In the genomic region with DNA sequence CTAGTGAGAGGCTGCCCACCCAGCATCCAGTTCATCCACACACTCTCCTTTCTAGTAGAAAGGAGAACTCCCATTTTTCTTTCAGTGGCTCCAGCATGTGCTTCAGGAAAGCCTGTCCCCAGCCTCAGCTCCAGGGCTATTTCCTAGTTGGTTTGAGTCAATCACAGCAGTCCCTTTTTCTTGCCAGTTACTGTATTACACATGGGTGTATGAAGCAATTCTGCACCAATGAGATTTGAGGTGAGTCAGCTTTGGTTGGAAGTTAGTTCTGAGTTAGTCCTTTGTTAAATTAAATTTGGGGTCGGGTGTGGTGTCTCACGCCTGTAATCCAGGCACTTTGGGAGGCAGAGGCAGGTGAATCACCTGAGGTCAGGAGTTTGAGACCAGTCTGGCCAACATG, we compare ENCODE assay signal across 13 cellular contexts. TPM values are rescaled to one million over a fixed set of nuclear protein-coding genes. Genes with fewer than 3 reads are reported as not detected.
DNase-seq lines count a peak whose midpoint lies in the region; FAIRE-seq and TF ChIP-seq lines count a peak whose summit lies in the region.
"Had no signal": no experiment of that assay in that cellular context is flagged by ENCODE, and none has a peak within 500 bp of the region (broad histone marks: within the 10 kb centered on the region; RNA-seq: fewer than 3 reads in every experiment).

No MANE protein-coding gene starts in this region.

- no peak overlapping the region for H2AK5ac ChIP-seq in neuronal stem cell (ENCODE audit: low read depth, low read length)

- H3K79me2 ChIP-seq in astrocyte (ENCODE audit: insufficient read depth, low read length) = no peaks in the 10 kb centered on the region

- H3K4me2 ChIP-seq in astrocyte (ENCODE audit: low read length) (peak overlapping the region; percentile 18), neuronal stem cell (ENCODE audit: insufficient read depth, low read length, poor library complexity, severe bottlenecking) (no peak overlapping the region)

- H3K27me3 ChIP-seq in astrocyte (ENCODE audit: insufficient read depth, low read length) (no peaks in the 10 kb centered on the region), neuronal stem cell (ENCODE audit: control insufficient read depth in 3 of 3, insufficient read depth in 3 of 3, low read depth in 1 of 3, low read length in 3 of 3) (no peaks in the 10 kb centered on the region)

- H2BK15ac ChIP-seq in neuronal stem cell (ENCODE audit: low read length) = no peak overlapping the region

- no peak overlapping the region for H3K23ac ChIP-seq in neuronal stem cell (ENCODE audit: low read depth, low read length, poor library complexity)

- H3K27ac ChIP-seq in astrocyte (ENCODE audit: low read depth, low read length) (peak overlapping the region; percentile 10), neuronal stem cell (replicated peaks; ENCODE audit: low read length) (no peak overlapping the region)

- no peak overlapping the region for H3K4ac ChIP-seq in neuronal stem cell (ENCODE audit: low read length)

- DNase-seq in AML-193 (lab: John Stamatoyannopoulos, UW) (peak; percentile 38 to 61), HS-5 (ENCODE audit: low read depth) (peak; percentile 67), astrocyte (ENCODE audit: low read depth) (peak; percentile 84), iris pigment epithelial cell (ENCODE audit: low read depth) (peak; percentile 93), putamen (ENCODE audit: low spot score) (no peak), NCI-H2196 (lab: John Stamatoyannopoulos, UW; ENCODE audit: unreplicated experiment) (no peak), DMS114 treated with DMSO at 0.1 percent for 48 hours (lab: John Stamatoyannopoulos, UW; ENCODE audit: unreplicated experiment) (no peak), neuronal stem cell (ENCODE audit: low spot score) (no peak)
- DNase-seq: activated CD4-positive, alpha-beta T cell treated with anti-CD3 and anti-CD28 coated beads for 1 hour; NCI-H146 had no signal

- H3K4me3 ChIP-seq in astrocyte (ENCODE audit: insufficient read depth, low read depth, low read length) (no peak overlapping the region), neuronal stem cell (ENCODE audit: low read length in 2 of 2) (no peak overlapping the region)

- peaks cover 5% of the 10 kb centered on the region for H3K4me1 Mint-ChIP-seq in astrocyte (ENCODE audit: low read depth, unreplicated experiment)
- H3K4me1 Mint-ChIP-seq: mesothelial cell of epicardium had no signal

- H2AFZ ChIP-seq in astrocyte (ENCODE audit: low read depth, low read length) (peak overlapping the region; percentile 20), neuronal stem cell (ENCODE audit: low read length) (no peak overlapping the region)

- H3K27me3 Mint-ChIP-seq in astrocyte (ENCODE audit: low read depth, unreplicated experiment) = no peaks in the 10 kb centered on the region
- H3K27me3 Mint-ChIP-seq: activated naive CD4-positive, alpha-beta T cell treated with anti-CD3 and anti-CD28 coated beads, Interleukin-2, amount 50 U/mL, for 24 hours had no signal

- H2BK12ac ChIP-seq in neuronal stem cell (ENCODE audit: low read length) = no peak overlapping the region

- no peak overlapping the region for H3K4me3 Mint-ChIP-seq in astrocyte (ENCODE audit: unreplicated experiment)
- H3K4me3 Mint-ChIP-seq: activated naive CD4-positive, alpha-beta T cell treated with anti-CD3 and anti-CD28 coated beads, Interleukin-2, amount 50 U/mL, for 24 hours; mesothelial cell of epicardium had no signal

- H2BK5ac ChIP-seq in neuronal stem cell (ENCODE audit: low read length) = no peak overlapping the region

- H4K91ac ChIP-seq in neuronal stem cell (ENCODE audit: low read depth, low read length, poor library complexity) = no peak overlapping the region

- no peaks in the 10 kb centered on the region for H4K20me1 ChIP-seq in astrocyte (ENCODE audit: insufficient read depth, low read length)

- H3K36me3 ChIP-seq in astrocyte (ENCODE audit: insufficient read depth, low read length) = peaks cover 10% of the 10 kb centered on the region
- H3K36me3 ChIP-seq in neuronal stem cell (replicated peaks in 1 of 2; ENCODE audit: control insufficient read depth in 2 of 2, insufficient read depth in 2 of 2, low read length in 2 of 2) = peaks cover 12 to 19% of the 10 kb centered on the region in 2 donors

- H3K18ac ChIP-seq in neuronal stem cell (ENCODE audit: low read length) = no peak overlapping the region

- TF ChIP-seq CTCF in astrocyte (IDR thresholded peaks at IDR 0.05; ENCODE audit: insufficient read depth, low read depth, low read length) = no peak

- no peaks in the 10 kb centered on the region for H3K79me1 ChIP-seq in neuronal stem cell (ENCODE audit: low read depth, low read length)

- no peak overlapping the region for H3K14ac ChIP-seq in neuronal stem cell (ENCODE audit: low read length)

- H2BK120ac ChIP-seq in neuronal stem cell (ENCODE audit: low read depth, low read length) = no peak overlapping the region

- no peak overlapping the region for H4K8ac ChIP-seq in neuronal stem cell (ENCODE audit: low read depth, low read length)

- H3K9ac ChIP-seq in astrocyte (ENCODE audit: low read length) (no peak overlapping the region), neuronal stem cell (ENCODE audit: low read depth, low read length, poor library complexity) (no peak overlapping the region)

- H3K4me1 ChIP-seq in astrocyte (ENCODE audit: insufficient read depth, low read length) (peaks cover 9% of the 10 kb centered on the region), neuronal stem cell (ENCODE audit: control insufficient read depth in 2 of 2, insufficient read depth in 1 of 2, low read depth in 1 of 2, low read length in 2 of 2) (no peaks in the 10 kb centered on the region)

- peak; percentile 29 for FAIRE-seq in astrocyte (lab: Jason Lieb, UNC)

- WGBS in neuronal stem cell (ENCODE audit: extremely low coverage in 2 of 2, insufficient read length in 2 of 2, insufficient replicate concordance in 1 of 2), 2 donors = no CpG with 5 or more reads among the region's 2 CpGs

- no peaks in the 10 kb centered on the region for H3K36me3 Mint-ChIP-seq in astrocyte (ENCODE audit: low read depth, unreplicated experiment)
- H3K36me3 Mint-ChIP-seq: mesothelial cell of epicardium had no signal

- H3K27ac Mint-ChIP-seq in astrocyte (ENCODE audit: unreplicated experiment) = peak overlapping the region; percentile 47
- H3K27ac Mint-ChIP-seq: activated naive CD4-positive, alpha-beta T cell treated with anti-CD3 and anti-CD28 coated beads, Interleukin-2, amount 50 U/mL, for 24 hours; mesothelial cell of epicardium had no signal

- peaks cover 3% of the 10 kb centered on the region for H3K9me3 Mint-ChIP-seq in astrocyte (ENCODE audit: unreplicated experiment)
- H3K9me3 Mint-ChIP-seq: activated naive CD4-positive, alpha-beta T cell treated with anti-CD3 and anti-CD28 coated beads, Interleukin-2, amount 50 U/mL, for 24 hours had no signal

- H3K9me3 ChIP-seq in astrocyte (ENCODE audit: insufficient read depth, low read depth, low read length) (no peaks in the 10 kb centered on the region), neuronal stem cell (replicated peaks in 1 of 2; ENCODE audit: control insufficient read depth in 2 of 2, insufficient read depth in 1 of 2, low read depth in 1 of 2, low read length in 2 of 2) (peaks cover 0 to 2% of the 10 kb centered on the region in 2 donors)

RNA-seq across cellular contexts. Expression of a gene that starts 24.8 kb away (rescaled TPM):
- 12.4 and 14.0 TPM in 2 replicates for total RNA-seq in astrocyte
- polyA plus RNA-seq in neuronal stem cell (2013, experiment 1 of 2) = 7.1 TPM
- polyA plus RNA-seq in neuronal stem cell (2013, experiment 2 of 2) = 6.6 TPM

RNA-seq across cellular contexts. Expression of a gene that starts 26.5 kb away (rescaled TPM):
- not detected in 2 replicates for total RNA-seq in astrocyte
- polyA plus RNA-seq in neuronal stem cell (2013, experiment 1 of 2) = not detected
- not detected for polyA plus RNA-seq in neuronal stem cell (2013, experiment 2 of 2)
- total RNA-seq: G401, mesothelial cell of epicardium had no signal

RNA-seq across cellular contexts. Expression of a gene that starts 31.4 kb away (rescaled TPM):
- 9.5 and 11.1 TPM in 2 replicates for total RNA-seq in astrocyte
- polyA plus RNA-seq in neuronal stem cell (2013, experiment 1 of 2) = 8.5 TPM
- 9.3 TPM for polyA plus RNA-seq in neuronal stem cell (2013, experiment 2 of 2)

RNA-seq across cellular contexts. Expression of a gene that starts 47.2 kb away (rescaled TPM):
- 18.1 and 19.8 TPM in 2 replicates for total RNA-seq in astrocyte
- 10.0 TPM for polyA plus RNA-seq in neuronal stem cell (2013, experiment 1 of 2)
- 9.9 TPM for polyA plus RNA-seq in neuronal stem cell (2013, experiment 2 of 2)

RNA-seq across cellular contexts. Expression of a gene that starts 52.7 kb away (rescaled TPM):
- total RNA-seq in astrocyte = 0.05 TPM in 1 of 2 replicates, not detected in the other
- polyA plus RNA-seq in neuronal stem cell (2013, experiment 1 of 2) = 0.03 TPM
- 0.03 TPM for polyA plus RNA-seq in neuronal stem cell (2013, experiment 2 of 2)
- total RNA-seq: G401, mesothelial cell of epicardium had no signal

Comparison
In these comparisons a context has a peak if more than half of its experiments do, and no peak if none do; other contexts are left out.
1. DNase-seq: peak in AML-193 (2 of 2), HS-5 (single experiment), astrocyte (single experiment) and iris pigment epithelial cell (single experiment); none in putamen (single experiment), NCI-H2196 (single experiment), DMS114 treated with DMSO at 0.1 percent for 48 hours (single experiment) and neuronal stem cell (single experiment).